In genomic region chr19:3823345-3823704, GRCh38 we compare ENCODE assay signal across 23 cellular contexts. TPM values are rescaled to one million over a fixed set of nuclear protein-coding genes. Genes with fewer than 3 reads are reported as not detected.
DNase-seq lines count a peak whose midpoint lies in the region; ATAC-seq and TF ChIP-seq lines count a peak whose summit lies in the region.
"Had no signal": no experiment of that assay in that cellular context is flagged by ENCODE, and none has a peak within 500 bp of the region (broad histone marks: within the 10 kb centered on the region; RNA-seq: fewer than 3 reads in every experiment).

No MANE protein-coding gene starts in this region.

- no peak overlapping the region for H2BK12ac ChIP-seq in neuronal stem cell (ENCODE audit: low read length)

- H4K91ac ChIP-seq in neuronal stem cell (ENCODE audit: low read depth, low read length, poor library complexity): no peak overlapping the region

- no peak overlapping the region for H3K9ac ChIP-seq in neuronal stem cell (ENCODE audit: low read depth, low read length, poor library complexity)
- H3K9ac ChIP-seq: GM23248 had no signal

- no peak overlapping the region for H3K14ac ChIP-seq in neuronal stem cell (ENCODE audit: low read length)

- WGBS in neuronal stem cell (ENCODE audit: extremely low coverage in 2 of 2, insufficient read length in 2 of 2, insufficient replicate concordance in 1 of 2), 2 donors: no CpG with 5 or more reads among the region's 9 CpGs

- H3K4ac ChIP-seq in neuronal stem cell (ENCODE audit: low read length): no peak overlapping the region

- peak; percentile 42 for DNase-seq in BE2C
- peak; percentile 67 for DNase-seq in H7
- DNase-seq in SK-N-DZ (ENCODE audit: low spot score): peak; percentile 30
- DNase-seq in neuronal stem cell (ENCODE audit: low spot score): no peak
- no peak for DNase-seq in NCI-H2107 treated with DMSO at 0.1 percent for 48 hours (lab: John Stamatoyannopoulos, UW; ENCODE audit: unreplicated experiment)
- DNase-seq in HuH-7.5 (ENCODE audit: low spot score): no peak
- DNase-seq: 8988T; ACHN; AML-193; Caco-2; CD4-positive, CD25-positive, alpha-beta regulatory T cell; DMS153; DND-41; GM23248; H9; HFFc6 had no signal

- H3K27me3 ChIP-seq in BE2C (no peaks in the 10 kb centered on the region), H7 (ENCODE audit: control insufficient read depth, insufficient read depth, low read length) (no peaks in the 10 kb centered on the region; the same call in 1 of the 2 replicates), neuronal stem cell (ENCODE audit: control insufficient read depth in 3 of 3, insufficient read depth in 3 of 3, low read depth in 1 of 3, low read length in 3 of 3) (peaks cover 0 to 23% (median 0%) of the 10 kb centered on the region in 3 experiments)

- H3K4me1 ChIP-seq in BE2C (no peaks in the 10 kb centered on the region), neuronal stem cell (ENCODE audit: control insufficient read depth in 2 of 2, insufficient read depth in 1 of 2, low read depth in 1 of 2, low read length in 2 of 2) (peaks cover 0 to 2% of the 10 kb centered on the region in 2 donors)
- H3K4me1 ChIP-seq: Caco-2 had no signal

- no peak for TF ChIP-seq CTCF in BE2C (IDR thresholded peaks at IDR 0.05; ENCODE audit: low read depth, low read length)

- H3K18ac ChIP-seq in neuronal stem cell (ENCODE audit: low read length): peak overlapping the region; percentile 17

- peak overlapping the region; percentile 80 for H3K23ac ChIP-seq in neuronal stem cell (ENCODE audit: low read depth, low read length, poor library complexity)

- H3K4me3 ChIP-seq in BE2C (ENCODE audit: low read depth, low read length): no peak overlapping the region
- no peak overlapping the region for H3K4me3 ChIP-seq in H7 (ENCODE audit: insufficient read depth, low read depth, low read length)
- no peak overlapping the region for H3K4me3 ChIP-seq in neuronal stem cell (ENCODE audit: low read length in 2 of 2)
- H3K4me3 ChIP-seq: A549, GM23248 had no signal

- ATAC-seq in HG02852 (IDR thresholded peaks at IDR 0.05; ENCODE audit: unreplicated experiment): no peak
- ATAC-seq: A549; CD8-positive, alpha-beta T cell; HCT116 had no signal

- H4K8ac ChIP-seq in neuronal stem cell (ENCODE audit: low read depth, low read length): no peak overlapping the region

- no peak overlapping the region for H2AK5ac ChIP-seq in neuronal stem cell (ENCODE audit: low read depth, low read length)

- no peak overlapping the region for H2BK15ac ChIP-seq in neuronal stem cell (ENCODE audit: low read length)

- H2BK120ac ChIP-seq in neuronal stem cell (ENCODE audit: low read depth, low read length): no peak overlapping the region

- H2BK5ac ChIP-seq in neuronal stem cell (ENCODE audit: low read length): peak overlapping the region; percentile 11

- no peak overlapping the region for H2AFZ ChIP-seq in neuronal stem cell (ENCODE audit: low read length)
- H2AFZ ChIP-seq: GM23248 had no signal

- H3K9me3 ChIP-seq in BE2C (no peaks in the 10 kb centered on the region), neuronal stem cell (replicated peaks in 1 of 2; ENCODE audit: control insufficient read depth in 2 of 2, insufficient read depth in 1 of 2, low read depth in 1 of 2, low read length in 2 of 2) (no peaks in the 10 kb centered on the region)
- H3K9me3 ChIP-seq: A549, Caco-2 had no signal

- H3K27ac ChIP-seq in neuronal stem cell (replicated peaks; ENCODE audit: low read length): no peak overlapping the region
- H3K27ac ChIP-seq: A549, C4-2B, GM23248 had no signal

- H3K36me3 ChIP-seq in BE2C: no peaks in the 10 kb centered on the region
- H3K36me3 ChIP-seq in H7 (replicated peaks; ENCODE audit: control insufficient read depth, insufficient read depth, low read length): no peaks in the 10 kb centered on the region
- H3K36me3 ChIP-seq in neuronal stem cell (replicated peaks in 1 of 2; ENCODE audit: control insufficient read depth in 2 of 2, insufficient read depth in 2 of 2, low read length in 2 of 2): no peaks in the 10 kb centered on the region

- H3K79me1 ChIP-seq in neuronal stem cell (ENCODE audit: low read depth, low read length): no peaks in the 10 kb centered on the region

- H3K4me2 ChIP-seq in neuronal stem cell (ENCODE audit: insufficient read depth, low read length, poor library complexity, severe bottlenecking): no peak overlapping the region
- H3K4me2 ChIP-seq: A549 had no signal

RNA-seq across cellular contexts. Expression of gene MATK, which starts 37.1 kb away (rescaled TPM):
- not detected for polyA plus RNA-seq in BE2C (2012; ENCODE audit: insufficient read depth, insufficient read length, low read depth)
- 19.1 and 22.8 TPM in 2 replicates for total RNA-seq in H7 (2014; rRNA removed; shearing (Covaris generic))
- polyA plus RNA-seq in SK-N-DZ (2014; cell fraction: cytosol; rRNA removed): not detected in 2 replicates
- not detected in 2 replicates for polyA plus RNA-seq in SK-N-DZ (2014; cell fraction: nucleus; rRNA removed)
- polyA plus RNA-seq in neuronal stem cell (2013, experiment 1 of 2): 1.4 TPM
- 1.6 TPM for polyA plus RNA-seq in neuronal stem cell (2013, experiment 2 of 2)
- total RNA-seq: GM23248, HFFc6 had no signal
- polyA plus RNA-seq: BJ, GM23248 had no signal

RNA-seq across cellular contexts. Expression of gene ZFR2, which starts 45.5 kb away (rescaled TPM):
- polyA plus RNA-seq in BE2C (2012; ENCODE audit: insufficient read depth, insufficient read length, low read depth): 0.68 TPM
- total RNA-seq in H7 (2014; rRNA removed; shearing (Covaris generic)): 21.5 and 36.1 TPM in 2 replicates
- polyA plus RNA-seq in SK-N-DZ (2014; cell fraction: cytosol; rRNA removed): 0.88 and 1.1 TPM in 2 replicates
- 0.35 and 0.46 TPM in 2 replicates for polyA plus RNA-seq in SK-N-DZ (2014; cell fraction: nucleus; rRNA removed)
- polyA plus RNA-seq in neuronal stem cell (2013, experiment 1 of 2): 12.5 TPM
- 13.8 TPM for polyA plus RNA-seq in neuronal stem cell (2013, experiment 2 of 2)
- total RNA-seq: Caco-2; CD4-positive, CD25-positive, alpha-beta regulatory T cell; GM23248; HFFc6 had no signal
- polyA plus RNA-seq: GM23248 had no signal

RNA-seq across cellular contexts. Expression of gene RAX2, which starts 51.3 kb away (rescaled TPM):
- polyA plus RNA-seq in BE2C (2012; ENCODE audit: insufficient read depth, insufficient read length, low read depth): not detected
- total RNA-seq in H7 (2014; rRNA removed; shearing (Covaris generic)): not detected in 2 replicates
- not detected in 2 replicates for polyA plus RNA-seq in SK-N-DZ (2014; cell fraction: cytosol; rRNA removed)
- not detected in 2 replicates for polyA plus RNA-seq in SK-N-DZ (2014; cell fraction: nucleus; rRNA removed)
- polyA plus RNA-seq in neuronal stem cell (2013, experiment 1 of 2): 0.01 TPM
- 0.03 TPM for polyA plus RNA-seq in neuronal stem cell (2013, experiment 2 of 2)
- total RNA-seq: Caco-2; CD4-positive, CD25-positive, alpha-beta regulatory T cell; CD8-positive, alpha-beta T cell; GM23248; H1; H9; HFFc6 had no signal
- polyA plus RNA-seq: A549, BJ, GM23248 had no signal

RNA-seq across cellular contexts. Expression of gene ATCAY, which starts 57.2 kb away (rescaled TPM):
- polyA plus RNA-seq in BE2C (2012; ENCODE audit: insufficient read depth, insufficient read length, low read depth): 19.9 TPM
- total RNA-seq in H7 (2014; rRNA removed; shearing (Covaris generic)): 10.2 and 17.9 TPM in 2 replicates
- 22.2 and 29.9 TPM in 2 replicates for polyA plus RNA-seq in SK-N-DZ (2014; cell fraction: cytosol; rRNA removed)
- polyA plus RNA-seq in SK-N-DZ (2014; cell fraction: nucleus; rRNA removed): 9.6 and 14.4 TPM in 2 replicates
- polyA plus RNA-seq in neuronal stem cell (2013, experiment 1 of 2): 19.1 TPM
- polyA plus RNA-seq in neuronal stem cell (2013, experiment 2 of 2): 19.7 TPM
- total RNA-seq: Caco-2; CD4-positive, CD25-positive, alpha-beta regulatory T cell; CD8-positive, alpha-beta T cell; GM23248; HFFc6 had no signal
- polyA plus RNA-seq: BJ; CD4-positive, CD25-positive, alpha-beta regulatory T cell; GM23248 had no signal

Comparison
In these comparisons a context has a peak if more than half of its experiments do, and no peak if none do; other contexts are left out.
1. DNase-seq: peak in BE2C (single experiment), H7 (single experiment) and SK-N-DZ (single experiment); none in neuronal stem cell (single experiment), NCI-H2107 treated with DMSO at 0.1 percent for 48 hours (single experiment) and HuH-7.5 (single experiment).